In genomic region chr15:98106640-98107194, GRCh38 we compare ENCODE assay signal across 7 cellular contexts.
A peak's percentile ranks its signal among the peaks of the same experiment; 100 is the strongest.
DNase-seq lines count a peak whose midpoint lies in the region; FAIRE-seq and TF ChIP-seq lines count a peak whose summit lies in the region.
"Not testable (repeated sequence)": the region's sequence is repeated elsewhere in the genome, so short reads cannot be mapped to it uniquely, and the experiment has no call there.

No MANE protein-coding gene starts in this region.

- H3K27ac Mint-ChIP-seq in nephron, result peak overlapping the region in 2 of 3 experiments; percentile 59 to 82

- not testable (repeated sequence) for H3K4me2 ChIP-seq in mammary epithelial cell (ENCODE audit: insufficient read depth, low read depth, low read length)

- H3K4me1 Mint-ChIP-seq in nephron, result peaks cover 27% of the 10 kb centered on the region

- H3K4me3 Mint-ChIP-seq in nephron, result not testable (repeated sequence)

- not testable (repeated sequence) for H3K4me3 ChIP-seq in mammary epithelial cell (replicated peaks in 1 of 3; ENCODE audit: insufficient read depth in 1 of 3, low read depth in 2 of 3, low read length in 3 of 3)

- FAIRE-seq in G401.6 (lab: Jason Lieb, UNC), result peak; percentile 44
- FAIRE-seq in endometrium (lab: Jason Lieb, UNC), result peak; percentile 31

- CTCF ChIA-PET in mammary epithelial cell (lab: Charles Lee; ENCODE audit: low non-redundant PET), result not testable (repeated sequence)

- intact Hi-C loops in mammary epithelial cell (cut with micrococcal nuclease), result not testable (repeated sequence)

- H3K27me3 ChIP-seq in mammary epithelial cell (ENCODE audit: insufficient read depth, low read length), result not testable (repeated sequence)

- not testable (repeated sequence) for H4K20me1 ChIP-seq in mammary epithelial cell (ENCODE audit: insufficient read depth, low read length)

- dilution Hi-C loops in mammary epithelial cell (cut with HindIII; ENCODE audit: low sequenced_read_pairs), result not testable (repeated sequence)

- H3K36me3 ChIP-seq in KOPT-K1 (ENCODE audit: insufficient read depth, low read length); mammary epithelial cell (ENCODE audit: insufficient read depth, low read length): not testable (repeated sequence)

- peak overlapping the region; percentile 56 for H3K27ac ChIP-seq in KOPT-K1 (ENCODE audit: low read depth, low read length, poor library complexity, severe bottlenecking)
- not testable (repeated sequence) for H3K27ac ChIP-seq in mammary epithelial cell (ENCODE audit: insufficient read depth, low read depth, low read length)

- not testable (repeated sequence) for TF ChIP-seq CTCF in mammary epithelial cell (conservative IDR thresholded peaks at IDR 0.05 in 1 of 2, IDR thresholded peaks at IDR 0.05 in 1 of 2; ENCODE audit: extremely low read depth in 1 of 2, insufficient read depth in 1 of 2, low read depth in 1 of 2, low read length in 2 of 2); nephron (IDR thresholded peaks at IDR 0.05; ENCODE audit: unreplicated experiment in 3 of 3)

- H3K27me3 Mint-ChIP-seq in nephron (ENCODE audit: low read depth), result peaks cover 17% of the 10 kb centered on the region

- not testable (repeated sequence) for BruUV-seq in mammary epithelial cell (replicated peaks; lab: Mats Ljungman, UMichigan)

- 24% methylated on average over 9 of the region's 10 CpGs for WGBS in mammary epithelial cell (ENCODE audit: low coverage, missing lambda C conversion rate)

- in situ Hi-C loops in mammary epithelial cell (cut with MboI; ENCODE audit: low sequenced_read_pairs in 2 of 2), result not testable (repeated sequence)

- peak overlapping the region; percentile 62 for H2AFZ ChIP-seq in mammary epithelial cell (ENCODE audit: low read depth, low read length)

- H3K9ac ChIP-seq in mammary epithelial cell (ENCODE audit: insufficient read depth, low read length), result not testable (repeated sequence)

- H3K9me3 Mint-ChIP-seq in nephron, result not testable (repeated sequence)

- not testable (repeated sequence) for H3K79me2 ChIP-seq in mammary epithelial cell (ENCODE audit: insufficient read depth, low read length)

- H3K9me3 ChIP-seq in KOPT-K1 (ENCODE audit: insufficient read depth, low read length, poor library complexity, severe bottlenecking), result peaks cover 12% of the 10 kb centered on the region
- not testable (repeated sequence) for H3K9me3 ChIP-seq in mammary epithelial cell (replicated peaks; ENCODE audit: insufficient read depth, low read length)

- not testable (repeated sequence) for H3K4me1 ChIP-seq in mammary epithelial cell (ENCODE audit: insufficient read depth, low read length)

- not testable (repeated sequence) for H3K36me3 Mint-ChIP-seq in nephron (ENCODE audit: low read depth)

- DNase-seq in NCI-H524 treated with DMSO at 0.1 percent for 48 hours (lab: John Stamatoyannopoulos, UW) (peak; percentile 56), RPMI7951 (ENCODE audit: low read depth) (peak; percentile 35)
- DNase-seq in mammary epithelial cell, result not testable (repeated sequence)
